ENCODE assay signal across 27 cellular contexts in the genomic region with DNA sequence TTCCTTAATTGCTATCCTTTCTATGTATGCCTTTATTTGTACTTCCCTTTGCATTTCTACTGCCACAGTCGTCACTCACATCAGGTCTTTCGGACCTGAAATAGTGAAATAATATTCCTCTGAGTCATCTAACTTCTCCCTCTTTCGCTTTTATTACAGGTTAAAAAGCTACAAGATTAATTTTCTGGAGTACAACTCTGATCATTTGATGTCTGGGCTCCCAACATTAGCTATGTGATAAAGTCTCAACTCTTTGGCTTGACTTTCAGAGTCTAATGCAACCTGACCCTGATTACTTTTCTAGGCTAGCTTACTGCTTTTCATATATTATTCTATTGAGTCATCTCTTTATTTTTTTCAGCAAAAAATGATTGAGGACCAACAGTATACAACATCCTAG.
DNase-seq lines count a peak whose midpoint lies in the region; FAIRE-seq and TF ChIP-seq lines count a peak whose summit lies in the region.
"Had no signal": no experiment of that assay in that cellular context is flagged by ENCODE, and none has a peak within 500 bp of the region (broad histone marks: within the 10 kb centered on the region; RNA-seq: fewer than 3 reads in every experiment).

No MANE protein-coding gene starts in this region.

- peaks cover 8% of the 10 kb centered on the region for H3F3A ChIP-seq in SK-N-SH (replicated peaks; ENCODE audit: insufficient read depth)

- no peaks in the 10 kb centered on the region for H4K20me1 ChIP-seq in SK-N-SH (ENCODE audit: insufficient read depth)

- peak; percentile 67 for FAIRE-seq in H54 (lab: Jason Lieb, UNC)
- FAIRE-seq: endothelial cell of umbilical vein, G401.6 had no signal

- H3K27me3 ChIP-seq in SK-N-SH (ENCODE audit: insufficient read depth) (no peaks in the 10 kb centered on the region), skeletal muscle satellite cell (ENCODE audit: control insufficient read depth, insufficient read depth, low read length) (no peaks in the 10 kb centered on the region)
- H3K27me3 ChIP-seq: hepatocyte, Peyer's patch, right atrium auricular region had no signal

- TF ChIP-seq CTCF in SK-N-SH (IDR thresholded peaks at IDR 0.05), result no peak

- CTCF ChIA-PET in SK-N-SH (lab: Yijun Ruan, JAX), result interaction anchor here (0.7 to 1.2 kb wide), 2 partner anchors 9 to 577 kb away, joined by 3 read pairs; no protein-coding TSS in a partner anchor

- POLR2A ChIA-PET in SK-N-SH (lab: Yijun Ruan, JAX), result no interaction called here

- no peak for TF ChIP-seq EP300 in SK-N-SH (IDR thresholded peaks at IDR 0.05; ENCODE audit: borderline replicate concordance in 1 of 2, low read depth in 1 of 2, low read length in 1 of 2)

- no peak for TF ChIP-seq POLR2A in H54 (IDR thresholded peaks at IDR 0.05; ENCODE audit: low read depth, low read length)

- H3K9me2 ChIP-seq in SK-N-SH, result no peaks in the 10 kb centered on the region

- H3K27ac ChIP-seq in SK-N-SH (ENCODE audit: low read depth in 2 of 2, low read length in 1 of 2), result peak overlapping the region in 1 of 2 experiments; percentile 31; a peak in 2 of 4 replicates
- H3K27ac ChIP-seq: hepatocyte, left ventricle myocardium inferior, Peyer's patch, right atrium auricular region, WERI-Rb-1 had no signal

- H2AFZ ChIP-seq in SK-N-SH (ENCODE audit: low read depth), result no peak overlapping the region
- H2AFZ ChIP-seq: GM23338, hepatocyte had no signal

- H3K4me3 ChIP-seq in SK-N-SH (ENCODE audit: low read depth in 2 of 2, low read length in 1 of 2), result no peak overlapping the region
- peak overlapping the region; percentile 5 for H3K4me3 ChIP-seq in skeletal muscle satellite cell (ENCODE audit: low read length)
- H3K4me3 ChIP-seq: GM23338, hepatocyte, left ventricle myocardium inferior, Peyer's patch, right atrium auricular region had no signal

- H3K9me3 ChIP-seq in SK-N-SH, result no peaks in the 10 kb centered on the region
- H3K9me3 ChIP-seq in skeletal muscle satellite cell (replicated peaks; ENCODE audit: low read length), result no peaks in the 10 kb centered on the region
- H3K9me3 ChIP-seq: left ventricle myocardium inferior, Peyer's patch, right atrium auricular region had no signal

- no peak for DNase-seq in H54 (ENCODE audit: insufficient read length, low spot score)
- no peak for DNase-seq in SK-N-SH
- DNase-seq in fibroblast of peridontal ligament (ENCODE audit: extremely low read depth), result peak; percentile 44
- DNase-seq in stimulated activated CD4-positive, alpha-beta T cell treated with anti-CD3 and anti-CD28 coated beads, Interleukin-1b, Interleukin-23, amount 100 ng/mL, for 48 hours, result no peak
- DNase-seq in NCI-H1930 (lab: John Stamatoyannopoulos, UW), result no peak
- no peak for DNase-seq in COLO668 (lab: John Stamatoyannopoulos, UW; ENCODE audit: unreplicated experiment)
- DNase-seq: activated CD4-positive, alpha-beta T cell treated with anti-CD3 and anti-CD28 coated beads, Interleukin-2, amount 10 ng/mL, durations not matched to agents 7 days and 5 days; activated naive CD4-positive, alpha-beta T cell treated with anti-CD3 and anti-CD28 coated beads, Interleukin-2, amount 10 ng/mL, durations not matched to agents 7 days and 5 days; amygdala; CD4-positive, CD25-positive, alpha-beta regulatory T cell; central memory CD4-positive, alpha-beta T cell; left ventricle myocardium inferior; MV-4-11; natural killer cell; NCI-H1694; NCI-H2171; NCI-H524 treated with DMSO at 0.1 percent for 48 hours; Peyer's patch; stimulated activated CD4-positive, alpha-beta T cell treated with anti-CD3 and anti-CD28 coated beads, Interleukin-4, amount 100 ng/mL, for 4 hours; stimulated activated naive CD4-positive, alpha-beta T cell; WERI-Rb-1 had no signal

- 0 out of 2 replicates have a peak overlapping the region, but pooled peaks have one; percentile 29 for H3K4me2 ChIP-seq in SK-N-SH
- H3K4me2 ChIP-seq in skeletal muscle satellite cell (ENCODE audit: low read length), result peak overlapping the region; percentile 59
- H3K4me2 ChIP-seq: GM23338, hepatocyte had no signal

- no peaks in the 10 kb centered on the region for H3K79me2 ChIP-seq in SK-N-SH (ENCODE audit: insufficient read depth)
- H3K79me2 ChIP-seq: hepatocyte had no signal

- H3K36me3 ChIP-seq in SK-N-SH (replicated peaks in 1 of 2; ENCODE audit: control insufficient read depth in 1 of 2, insufficient read depth in 2 of 2, low read length in 1 of 2) (no peaks in the 10 kb centered on the region), skeletal muscle satellite cell (ENCODE audit: insufficient read depth, low read length) (no peaks in the 10 kb centered on the region)
- H3K36me3 ChIP-seq: left ventricle myocardium inferior, Peyer's patch, right atrium auricular region, WERI-Rb-1 had no signal

- peaks cover 0 to 14% of the 10 kb centered on the region in 2 experiments; a peak in 1 of 4 replicates for H3K4me1 ChIP-seq in SK-N-SH (ENCODE audit: control insufficient read depth in 1 of 2, insufficient read depth in 2 of 2, low read depth in 1 of 2, low read length in 1 of 2)
- peaks cover 33% of the 10 kb centered on the region for H3K4me1 ChIP-seq in skeletal muscle satellite cell (ENCODE audit: control insufficient read depth, insufficient read depth, low read length)
- H3K4me1 ChIP-seq: left ventricle myocardium inferior, Peyer's patch, right atrium auricular region had no signal

- TF ChIP-seq RAD21 in SK-N-SH (IDR thresholded peaks at IDR 0.05; ENCODE audit: low read length), result no peak

- WGBS in SK-N-SH (ENCODE audit: low lambda C conversion rate), result 62% methylated on average over 3 of the region's 3 CpGs

- H3K9ac ChIP-seq in SK-N-SH (no peak overlapping the region), skeletal muscle satellite cell (ENCODE audit: low read depth, low read length) (peak overlapping the region; percentile 38)

TF ChIP-seq in SK-N-SH, 30 proteins besides CTCF, POLR2A, EP300 and RAD21:
- TF ChIP-seq, protein P1, sequence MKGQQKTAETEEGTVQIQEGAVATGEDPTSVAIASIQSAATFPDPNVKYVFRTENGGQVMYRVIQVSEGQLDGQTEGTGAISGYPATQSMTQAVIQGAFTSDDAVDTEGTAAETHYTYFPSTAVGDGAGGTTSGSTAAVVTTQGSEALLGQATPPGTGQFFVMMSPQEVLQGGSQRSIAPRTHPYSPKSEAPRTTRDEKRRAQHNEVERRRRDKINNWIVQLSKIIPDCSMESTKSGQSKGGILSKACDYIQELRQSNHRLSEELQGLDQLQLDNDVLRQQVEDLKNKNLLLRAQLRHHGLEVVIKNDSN (IDR thresholded peaks at IDR 0.05; ENCODE audit: borderline replicate concordance, low read depth), result no peak
- TF ChIP-seq MEF2A (IDR thresholded peaks at IDR 0.05; ENCODE audit: borderline replicate concordance, low read depth), result no peak
- no peak for TF ChIP-seq GABPA (IDR thresholded peaks at IDR 0.05; ENCODE audit: low read depth)
- TF ChIP-seq, protein P2, sequence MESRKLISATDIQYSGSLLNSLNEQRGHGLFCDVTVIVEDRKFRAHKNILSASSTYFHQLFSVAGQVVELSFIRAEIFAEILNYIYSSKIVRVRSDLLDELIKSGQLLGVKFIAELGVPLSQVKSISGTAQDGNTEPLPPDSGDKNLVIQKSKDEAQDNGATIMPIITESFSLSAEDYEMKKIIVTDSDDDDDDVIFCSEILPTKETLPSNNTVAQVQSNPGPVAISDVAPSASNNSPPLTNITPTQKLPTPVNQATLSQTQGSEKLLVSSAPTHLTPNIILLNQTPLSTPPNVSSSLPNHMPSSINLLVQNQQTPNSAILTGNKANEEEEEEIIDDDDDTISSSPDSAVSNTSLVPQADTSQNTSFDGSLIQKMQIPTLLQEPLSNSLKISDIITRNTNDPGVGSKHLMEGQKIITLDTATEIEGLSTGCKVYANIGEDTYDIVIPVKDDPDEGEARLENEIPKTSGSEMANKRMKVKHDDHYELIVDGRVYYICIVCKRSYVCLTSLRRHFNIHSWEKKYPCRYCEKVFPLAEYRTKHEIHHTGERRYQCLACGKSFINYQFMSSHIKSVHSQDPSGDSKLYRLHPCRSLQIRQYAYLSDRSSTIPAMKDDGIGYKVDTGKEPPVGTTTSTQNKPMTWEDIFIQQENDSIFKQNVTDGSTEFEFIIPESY (IDR thresholded peaks at IDR 0.05; ENCODE audit: borderline replicate concordance, low read depth), result no peak
- no peak for TF ChIP-seq FOXM1 (IDR thresholded peaks at IDR 0.05; ENCODE audit: low read depth)
- TF ChIP-seq FOSL2 (IDR thresholded peaks at IDR 0.05; ENCODE audit: borderline replicate concordance, low read depth), result no peak
- TF ChIP-seq SIN3A (IDR thresholded peaks at IDR 0.05; ENCODE audit: borderline replicate concordance, low read depth, low read length), result no peak
